In the genomic region with DNA sequence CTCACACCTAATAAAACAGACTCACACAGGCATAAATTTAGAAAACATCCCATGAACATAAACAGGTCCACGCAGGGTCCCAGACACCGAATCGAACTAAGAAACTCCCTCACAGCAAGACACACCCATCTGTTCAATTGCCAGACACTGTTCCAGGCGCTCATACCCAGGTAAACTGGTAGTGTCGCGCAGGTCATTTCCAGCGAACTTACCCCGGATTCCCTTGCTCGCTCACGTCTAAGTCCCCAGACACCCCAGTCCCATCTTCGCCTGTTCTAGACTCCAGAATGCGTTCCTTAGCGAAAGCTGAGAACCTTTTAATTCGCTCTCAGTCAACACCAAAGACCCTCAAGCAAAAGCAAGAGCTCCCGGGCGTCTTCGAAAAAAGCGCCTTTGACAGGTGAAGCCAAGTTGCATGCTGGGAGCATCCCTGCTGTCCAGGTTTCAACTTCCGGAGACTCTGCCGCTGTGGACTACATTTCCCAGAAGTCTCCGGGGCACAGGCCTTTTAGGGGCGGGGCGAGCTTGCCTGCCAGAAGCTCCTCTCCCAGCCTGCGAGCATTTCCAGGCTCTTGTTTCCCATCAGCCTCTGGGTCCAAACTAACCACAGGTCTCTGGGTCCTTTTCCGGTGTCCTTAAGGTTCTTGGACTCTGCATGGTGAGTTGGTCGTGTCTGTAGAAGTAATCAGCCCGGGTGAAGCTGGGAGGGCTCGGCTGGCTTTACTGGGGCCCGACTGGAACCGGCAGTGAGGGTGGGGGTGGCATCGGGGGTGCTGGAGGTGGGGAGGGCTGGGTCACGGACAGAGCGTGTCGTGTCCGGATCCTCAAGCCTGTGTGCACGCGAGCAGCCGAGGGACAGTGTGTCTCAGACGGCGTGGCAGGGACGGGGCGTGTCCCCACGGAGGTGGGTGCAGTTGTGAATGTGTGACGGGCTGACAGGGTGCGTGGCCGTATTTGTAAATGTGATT, we compare ENCODE assay signal across 1 cellular context.
TF ChIP-seq lines count a peak whose summit lies in the region.

A gene (plus strand): TSS at position 535 of the 968 bp plus-strand sequence. CDS start 6,184 bp downstream, outside the sequence.

TF ChIP-seq in HepG2, 621 proteins besides CTCF, POLR2A, EP300 and RAD21 (continued from another document and continues in another):
- peak; percentile 79 for TF ChIP-seq GATAD1 (CRISPR knock-in tag; IDR thresholded peaks at IDR 0.05)
- TF ChIP-seq, protein P1, sequence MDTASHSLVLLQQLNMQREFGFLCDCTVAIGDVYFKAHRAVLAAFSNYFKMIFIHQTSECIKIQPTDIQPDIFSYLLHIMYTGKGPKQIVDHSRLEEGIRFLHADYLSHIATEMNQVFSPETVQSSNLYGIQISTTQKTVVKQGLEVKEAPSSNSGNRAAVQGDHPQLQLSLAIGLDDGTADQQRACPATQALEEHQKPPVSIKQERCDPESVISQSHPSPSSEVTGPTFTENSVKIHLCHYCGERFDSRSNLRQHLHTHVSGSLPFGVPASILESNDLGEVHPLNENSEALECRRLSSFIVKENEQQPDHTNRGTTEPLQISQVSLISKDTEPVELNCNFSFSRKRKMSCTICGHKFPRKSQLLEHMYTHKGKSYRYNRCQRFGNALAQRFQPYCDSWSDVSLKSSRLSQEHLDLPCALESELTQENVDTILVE (CRISPR knock-in tag; IDR thresholded peaks at IDR 0.05): peak; percentile 32; the same call in 1 of the 2 replicates
- 0 out of 2 replicates have a peak, but pooled peaks have one; percentile 14 for TF ChIP-seq ZNF441 (CRISPR knock-in tag; IDR thresholded peaks at IDR 0.05; ENCODE audit: borderline replicate concordance)
- TF ChIP-seq, protein P2, sequence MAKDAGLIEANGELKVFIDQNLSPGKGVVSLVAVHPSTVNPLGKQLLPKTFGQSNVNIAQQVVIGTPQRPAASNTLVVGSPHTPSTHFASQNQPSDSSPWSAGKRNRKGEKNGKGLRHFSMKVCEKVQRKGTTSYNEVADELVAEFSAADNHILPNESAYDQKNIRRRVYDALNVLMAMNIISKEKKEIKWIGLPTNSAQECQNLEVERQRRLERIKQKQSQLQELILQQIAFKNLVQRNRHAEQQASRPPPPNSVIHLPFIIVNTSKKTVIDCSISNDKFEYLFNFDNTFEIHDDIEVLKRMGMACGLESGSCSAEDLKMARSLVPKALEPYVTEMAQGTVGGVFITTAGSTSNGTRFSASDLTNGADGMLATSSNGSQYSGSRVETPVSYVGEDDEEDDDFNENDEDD (CRISPR knock-in tag; IDR thresholded peaks at IDR 0.05; ENCODE audit: borderline replicate concordance): peak; percentile 81; the same call in 1 of the 2 replicates
- TF ChIP-seq ZZZ3 (CRISPR knock-in tag; IDR thresholded peaks at IDR 0.05; ENCODE audit: borderline replicate concordance): no peak
- no peak for TF ChIP-seq RELA (CRISPR knock-in tag; IDR thresholded peaks at IDR 0.05)
- TF ChIP-seq SAFB2 (CRISPR knock-in tag; IDR thresholded peaks at IDR 0.05; ENCODE audit: borderline replicate concordance, low read depth): no peak
- peak; percentile 47; the same call in 1 of the 2 replicates for TF ChIP-seq ZNF235 (CRISPR knock-in tag; IDR thresholded peaks at IDR 0.05; ENCODE audit: borderline replicate concordance)
- no peak for TF ChIP-seq SOX6 (IDR thresholded peaks at IDR 0.05)
- peak; percentile 34; the same call in 1 of the 2 replicates for TF ChIP-seq SOX6 (CRISPR knock-in tag; IDR thresholded peaks at IDR 0.05)
- TF ChIP-seq PPARG (CRISPR knock-in tag; conservative IDR thresholded peaks at IDR 0.05): no peak
- TF ChIP-seq ZNF543 (CRISPR knock-in tag; IDR thresholded peaks at IDR 0.05): no peak
- TF ChIP-seq, protein P3, sequence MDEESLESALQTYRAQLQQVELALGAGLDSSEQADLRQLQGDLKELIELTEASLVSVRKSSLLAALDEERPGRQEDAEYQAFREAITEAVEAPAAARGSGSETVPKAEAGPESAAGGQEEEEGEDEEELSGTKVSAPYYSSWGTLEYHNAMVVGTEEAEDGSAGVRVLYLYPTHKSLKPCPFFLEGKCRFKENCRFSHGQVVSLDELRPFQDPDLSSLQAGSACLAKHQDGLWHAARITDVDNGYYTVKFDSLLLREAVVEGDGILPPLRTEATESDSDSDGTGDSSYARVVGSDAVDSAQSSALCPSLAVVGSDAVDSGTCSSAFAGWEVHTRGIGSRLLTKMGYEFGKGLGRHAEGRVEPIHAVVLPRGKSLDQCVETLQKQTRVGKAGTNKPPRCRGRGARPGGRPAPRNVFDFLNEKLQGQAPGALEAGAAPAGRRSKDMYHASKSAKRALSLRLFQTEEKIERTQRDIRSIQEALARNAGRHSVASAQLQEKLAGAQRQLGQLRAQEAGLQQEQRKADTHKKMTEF (CRISPR knock-in tag; IDR thresholded peaks at IDR 0.05): peak; percentile 41; the same call in 1 of the 2 replicates
- TF ChIP-seq KMT2A (CRISPR knock-in tag; IDR thresholded peaks at IDR 0.05): peak; percentile 26; the same call in 1 of the 2 replicates
- no peak for TF ChIP-seq SALL2 (CRISPR knock-in tag; IDR thresholded peaks at IDR 0.05)
- TF ChIP-seq CHD4 (IDR thresholded peaks at IDR 0.05; ENCODE audit: borderline replicate concordance, low read length): no peak
- 0 out of 2 replicates have a peak, but pooled peaks have one; percentile 3 for TF ChIP-seq TGIF2 (CRISPR knock-in tag; IDR thresholded peaks at IDR 0.05)
- TF ChIP-seq, protein P4, sequence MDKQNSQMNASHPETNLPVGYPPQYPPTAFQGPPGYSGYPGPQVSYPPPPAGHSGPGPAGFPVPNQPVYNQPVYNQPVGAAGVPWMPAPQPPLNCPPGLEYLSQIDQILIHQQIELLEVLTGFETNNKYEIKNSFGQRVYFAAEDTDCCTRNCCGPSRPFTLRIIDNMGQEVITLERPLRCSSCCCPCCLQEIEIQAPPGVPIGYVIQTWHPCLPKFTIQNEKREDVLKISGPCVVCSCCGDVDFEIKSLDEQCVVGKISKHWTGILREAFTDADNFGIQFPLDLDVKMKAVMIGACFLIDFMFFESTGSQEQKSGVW (CRISPR knock-in tag; IDR thresholded peaks at IDR 0.05; ENCODE audit: borderline replicate concordance): no peak
- TF ChIP-seq, protein P5, sequence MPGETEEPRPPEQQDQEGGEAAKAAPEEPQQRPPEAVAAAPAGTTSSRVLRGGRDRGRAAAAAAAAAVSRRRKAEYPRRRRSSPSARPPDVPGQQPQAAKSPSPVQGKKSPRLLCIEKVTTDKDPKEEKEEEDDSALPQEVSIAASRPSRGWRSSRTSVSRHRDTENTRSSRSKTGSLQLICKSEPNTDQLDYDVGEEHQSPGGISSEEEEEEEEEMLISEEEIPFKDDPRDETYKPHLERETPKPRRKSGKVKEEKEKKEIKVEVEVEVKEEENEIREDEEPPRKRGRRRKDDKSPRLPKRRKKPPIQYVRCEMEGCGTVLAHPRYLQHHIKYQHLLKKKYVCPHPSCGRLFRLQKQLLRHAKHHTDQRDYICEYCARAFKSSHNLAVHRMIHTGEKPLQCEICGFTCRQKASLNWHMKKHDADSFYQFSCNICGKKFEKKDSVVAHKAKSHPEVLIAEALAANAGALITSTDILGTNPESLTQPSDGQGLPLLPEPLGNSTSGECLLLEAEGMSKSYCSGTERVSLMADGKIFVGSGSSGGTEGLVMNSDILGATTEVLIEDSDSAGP (CRISPR knock-in tag; IDR thresholded peaks at IDR 0.05; ENCODE audit: borderline replicate concordance): no peak
- TF ChIP-seq, protein P6, sequence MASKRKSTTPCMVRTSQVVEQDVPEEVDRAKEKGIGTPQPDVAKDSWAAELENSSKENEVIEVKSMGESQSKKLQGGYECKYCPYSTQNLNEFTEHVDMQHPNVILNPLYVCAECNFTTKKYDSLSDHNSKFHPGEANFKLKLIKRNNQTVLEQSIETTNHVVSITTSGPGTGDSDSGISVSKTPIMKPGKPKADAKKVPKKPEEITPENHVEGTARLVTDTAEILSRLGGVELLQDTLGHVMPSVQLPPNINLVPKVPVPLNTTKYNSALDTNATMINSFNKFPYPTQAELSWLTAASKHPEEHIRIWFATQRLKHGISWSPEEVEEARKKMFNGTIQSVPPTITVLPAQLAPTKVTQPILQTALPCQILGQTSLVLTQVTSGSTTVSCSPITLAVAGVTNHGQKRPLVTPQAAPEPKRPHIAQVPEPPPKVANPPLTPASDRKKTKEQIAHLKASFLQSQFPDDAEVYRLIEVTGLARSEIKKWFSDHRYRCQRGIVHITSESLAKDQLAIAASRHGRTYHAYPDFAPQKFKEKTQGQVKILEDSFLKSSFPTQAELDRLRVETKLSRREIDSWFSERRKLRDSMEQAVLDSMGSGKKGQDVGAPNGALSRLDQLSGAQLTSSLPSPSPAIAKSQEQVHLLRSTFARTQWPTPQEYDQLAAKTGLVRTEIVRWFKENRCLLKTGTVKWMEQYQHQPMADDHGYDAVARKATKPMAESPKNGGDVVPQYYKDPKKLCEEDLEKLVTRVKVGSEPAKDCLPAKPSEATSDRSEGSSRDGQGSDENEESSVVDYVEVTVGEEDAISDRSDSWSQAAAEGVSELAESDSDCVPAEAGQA (IDR thresholded peaks at IDR 0.05; ENCODE audit: low read depth): no peak
- TF ChIP-seq, protein P6 (CRISPR knock-in tag; IDR thresholded peaks at IDR 0.05; ENCODE audit: borderline replicate concordance): no peak
- TF ChIP-seq ZNF263 (CRISPR knock-in tag; IDR thresholded peaks at IDR 0.05): no peak
- peak; percentile 77 for TF ChIP-seq SRF (IDR thresholded peaks at IDR 0.05; ENCODE audit: low read depth, low read length)
- peak; percentile 70 for TF ChIP-seq POGZ (CRISPR knock-in tag; IDR thresholded peaks at IDR 0.05)
- TF ChIP-seq SP4 (CRISPR knock-in tag; IDR thresholded peaks at IDR 0.05): peak; percentile 79; the same call in 1 of the 2 replicates
- TF ChIP-seq MXI1 (IDR thresholded peaks at IDR 0.05; ENCODE audit: borderline replicate concordance, low read depth, low read length): peak; percentile 53; the same call in 1 of the 3 replicates
- TF ChIP-seq, protein P7, sequence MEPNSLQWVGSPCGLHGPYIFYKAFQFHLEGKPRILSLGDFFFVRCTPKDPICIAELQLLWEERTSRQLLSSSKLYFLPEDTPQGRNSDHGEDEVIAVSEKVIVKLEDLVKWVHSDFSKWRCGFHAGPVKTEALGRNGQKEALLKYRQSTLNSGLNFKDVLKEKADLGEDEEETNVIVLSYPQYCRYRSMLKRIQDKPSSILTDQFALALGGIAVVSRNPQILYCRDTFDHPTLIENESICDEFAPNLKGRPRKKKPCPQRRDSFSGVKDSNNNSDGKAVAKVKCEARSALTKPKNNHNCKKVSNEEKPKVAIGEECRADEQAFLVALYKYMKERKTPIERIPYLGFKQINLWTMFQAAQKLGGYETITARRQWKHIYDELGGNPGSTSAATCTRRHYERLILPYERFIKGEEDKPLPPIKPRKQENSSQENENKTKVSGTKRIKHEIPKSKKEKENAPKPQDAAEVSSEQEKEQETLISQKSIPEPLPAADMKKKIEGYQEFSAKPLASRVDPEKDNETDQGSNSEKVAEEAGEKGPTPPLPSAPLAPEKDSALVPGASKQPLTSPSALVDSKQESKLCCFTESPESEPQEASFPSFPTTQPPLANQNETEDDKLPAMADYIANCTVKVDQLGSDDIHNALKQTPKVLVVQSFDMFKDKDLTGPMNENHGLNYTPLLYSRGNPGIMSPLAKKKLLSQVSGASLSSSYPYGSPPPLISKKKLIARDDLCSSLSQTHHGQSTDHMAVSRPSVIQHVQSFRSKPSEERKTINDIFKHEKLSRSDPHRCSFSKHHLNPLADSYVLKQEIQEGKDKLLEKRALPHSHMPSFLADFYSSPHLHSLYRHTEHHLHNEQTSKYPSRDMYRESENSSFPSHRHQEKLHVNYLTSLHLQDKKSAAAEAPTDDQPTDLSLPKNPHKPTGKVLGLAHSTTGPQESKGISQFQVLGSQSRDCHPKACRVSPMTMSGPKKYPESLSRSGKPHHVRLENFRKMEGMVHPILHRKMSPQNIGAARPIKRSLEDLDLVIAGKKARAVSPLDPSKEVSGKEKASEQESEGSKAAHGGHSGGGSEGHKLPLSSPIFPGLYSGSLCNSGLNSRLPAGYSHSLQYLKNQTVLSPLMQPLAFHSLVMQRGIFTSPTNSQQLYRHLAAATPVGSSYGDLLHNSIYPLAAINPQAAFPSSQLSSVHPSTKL (CRISPR knock-in tag; IDR thresholded peaks at IDR 0.05): peak; percentile 15; the same call in 1 of the 2 replicates
- TF ChIP-seq ZSCAN20 (CRISPR knock-in tag; IDR thresholded peaks at IDR 0.05; ENCODE audit: borderline replicate concordance): no peak
- peak; percentile 74 for TF ChIP-seq PHF20 (CRISPR knock-in tag; IDR thresholded peaks at IDR 0.05)
- no peak for TF ChIP-seq ZFP41 (CRISPR knock-in tag; IDR thresholded peaks at IDR 0.05; ENCODE audit: borderline replicate concordance)
- peak; percentile 35; the same call in 1 of the 2 replicates for TF ChIP-seq ZNF274 (CRISPR knock-in tag; IDR thresholded peaks at IDR 0.05)
- TF ChIP-seq, protein P8, sequence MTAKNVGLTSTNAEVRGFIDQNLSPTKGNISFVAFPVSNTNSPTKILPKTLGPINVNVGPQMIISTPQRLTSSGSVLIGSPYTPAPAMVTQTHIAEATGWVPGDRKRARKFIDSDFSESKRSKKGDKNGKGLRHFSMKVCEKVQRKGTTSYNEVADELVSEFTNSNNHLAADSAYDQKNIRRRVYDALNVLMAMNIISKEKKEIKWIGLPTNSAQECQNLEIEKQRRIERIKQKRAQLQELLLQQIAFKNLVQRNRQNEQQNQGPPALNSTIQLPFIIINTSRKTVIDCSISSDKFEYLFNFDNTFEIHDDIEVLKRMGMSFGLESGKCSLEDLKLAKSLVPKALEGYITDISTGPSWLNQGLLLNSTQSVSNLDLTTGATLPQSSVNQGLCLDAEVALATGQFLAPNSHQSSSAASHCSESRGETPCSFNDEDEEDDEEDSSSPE (CRISPR knock-in tag; IDR thresholded peaks at IDR 0.05): peak; percentile 80
